22 cellular contexts compared by ENCODE assay signal in the genomic region with DNA sequence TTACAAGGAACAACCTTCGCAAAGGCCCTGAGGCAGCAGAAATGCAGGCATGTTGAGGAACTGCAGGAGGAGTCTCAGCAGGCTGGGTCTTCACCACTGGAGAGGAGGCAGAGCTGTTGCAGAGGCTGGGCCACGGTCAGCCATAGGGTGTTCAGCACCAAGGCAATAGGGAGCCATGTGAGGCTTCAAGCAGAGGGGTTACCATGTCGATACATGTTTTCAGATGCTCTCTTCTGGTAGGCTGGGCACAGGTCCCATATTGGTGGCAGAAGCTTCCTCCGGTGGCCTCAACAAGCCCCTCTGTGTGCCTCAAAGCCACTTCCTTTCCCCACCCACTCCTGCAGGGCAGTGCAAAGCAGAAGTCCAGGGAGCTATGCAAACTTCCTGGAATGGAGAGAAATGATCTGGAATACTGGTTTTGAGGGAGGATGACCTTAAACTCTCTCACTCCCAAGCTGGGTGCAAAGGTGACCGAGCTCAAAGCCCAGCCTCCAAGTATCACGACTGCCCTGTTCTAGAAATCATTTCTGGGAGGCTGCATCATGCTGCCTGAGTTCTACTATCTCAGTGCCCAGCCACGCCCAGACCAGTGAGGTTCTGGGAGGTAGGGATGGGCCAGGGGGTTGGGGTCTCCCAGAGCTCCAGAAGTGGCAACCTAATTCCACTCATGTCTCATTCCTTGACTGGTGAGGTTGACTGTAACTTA. TPM values are rescaled to one million over a fixed set of nuclear protein-coding genes. Genes with fewer than 3 reads are reported as not detected.
DNase-seq lines count a peak whose midpoint lies in the region; ATAC-seq, FAIRE-seq and TF ChIP-seq lines count a peak whose summit lies in the region.
"Had no signal": no experiment of that assay in that cellular context is flagged by ENCODE, and none has a peak within 500 bp of the region (broad histone marks: within the 10 kb centered on the region; RNA-seq: fewer than 3 reads in every experiment).

A gene with protein sequence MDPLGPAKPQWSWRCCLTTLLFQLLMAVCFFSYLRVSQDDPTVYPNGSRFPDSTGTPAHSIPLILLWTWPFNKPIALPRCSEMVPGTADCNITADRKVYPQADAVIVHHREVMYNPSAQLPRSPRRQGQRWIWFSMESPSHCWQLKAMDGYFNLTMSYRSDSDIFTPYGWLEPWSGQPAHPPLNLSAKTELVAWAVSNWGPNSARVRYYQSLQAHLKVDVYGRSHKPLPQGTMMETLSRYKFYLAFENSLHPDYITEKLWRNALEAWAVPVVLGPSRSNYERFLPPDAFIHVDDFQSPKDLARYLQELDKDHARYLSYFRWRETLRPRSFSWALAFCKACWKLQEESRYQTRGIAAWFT (minus strand): TSS at position 391 of the 706 bp plus-strand sequence. CDS start 7,135 bp downstream, outside the sequence.

- no peak within 1 kb of the TSS for H3K14ac ChIP-seq in H1 (ENCODE audit: insufficient read length)

- POLR2A ChIA-PET in A549 (lab: Yijun Ruan, JAX): interaction anchor here (2.7 kb wide), 1 partner anchor 11 kb away, joined by 22 read pairs; no protein-coding TSS in a partner anchor
- POLR2A ChIA-PET in H1 (lab: Charles Lee; ENCODE audit: partially characterized antibody): interaction anchor here (0.6 kb wide), 1 partner anchor 73 kb away, joined by 3 read pairs; no protein-coding TSS in a partner anchor
- POLR2A ChIA-PET in GM10248 (lab: Yijun Ruan, JAX): interaction anchor here (1.0 kb wide), 1 partner anchor 11 kb away, joined by 4 read pairs; no protein-coding TSS in a partner anchor

- 0 out of 2 replicates have a peak within 1 kb of the TSS, but pooled peaks have one; percentile 38 for H4K8ac ChIP-seq in H1 (ENCODE audit: extremely low read depth, insufficient read depth, low read length)

- no peak for DNase-seq in A549 (ENCODE audit: low read depth in 1 of 2, low spot score in 1 of 2)
- DNase-seq in H1 (ENCODE audit: low read depth in 1 of 2, low spot score in 2 of 2): no peak
- DNase-seq in GM10248 (ENCODE audit: extremely low spot score): no peak
- no peak for DNase-seq in activated naive CD4-positive, alpha-beta T cell treated with anti-CD3 and anti-CD28 coated beads, Interleukin-2, amount 10 ng/mL, durations not matched to agents 7 days and 5 days
- DNase-seq in T1000 (lab: John Stamatoyannopoulos, UW): no peak
- DNase-seq: activated CD4-positive, alpha-beta T cell treated with anti-CD3 and anti-CD28 coated beads, Interleukin-2, amount 50 U/mL, for 48 hours; activated gamma-delta T cell treated with Interleukin-2 at 50 U/mL for 16 hours; CD4-positive, alpha-beta T cell; mammary epithelial cell; natural killer cell; NCI-H524; stimulated activated CD4-positive, alpha-beta T cell treated with anti-CD3 and anti-CD28 coated beads, Interleukin-2, amount 100 ng/mL, for 48 hours; stimulated activated naive CD8-positive, alpha-beta T cell treated with anti-CD3 and anti-CD28 coated beads, Interleukin-15, amount 100 ng/mL, for 72 hours; upper lobe of left lung had no signal

- H3K27ac ChIP-seq in A549: peak within 1 kb of the TSS in 1 of 2 experiments; percentile 49; a peak in 1 of 6 replicates
- H3K27ac ChIP-seq in H1 (ENCODE audit: low read depth, low read length): no peak within 1 kb of the TSS
- peak within 1 kb of the TSS; percentile 77 for H3K27ac ChIP-seq in muscle layer of duodenum (ENCODE audit: low read length)
- H3K27ac ChIP-seq: prostate gland, skin epidermis, upper lobe of left lung, VCaP had no signal

- H3K18ac ChIP-seq in H1 (ENCODE audit: extremely low read depth, low read length): no peak within 1 kb of the TSS

- no peak within 1 kb of the TSS for H3K27ac Mint-ChIP-seq in activated naive CD4-positive, alpha-beta T cell treated with anti-CD3 and anti-CD28 coated beads, Interleukin-2, amount 10 ng/mL, durations not matched to agents 7 days and 5 days
- H3K27ac Mint-ChIP-seq: CD4-positive, alpha-beta T cell; natural killer cell had no signal

- H2BK15ac ChIP-seq in H1 (ENCODE audit: low read length): no peak within 1 kb of the TSS

- TF ChIP-seq POLR2A in A549 (IDR thresholded peaks at IDR 0.05; ENCODE audit: low read length): no peak
- TF ChIP-seq POLR2A in H1 (IDR thresholded peaks at IDR 0.05; ENCODE audit: control extremely low read depth in 1 of 2, low read depth in 2 of 2, low read length in 2 of 2): no peak

- no peaks in the 10 kb centered on the region for H3K23me2 ChIP-seq in H1 (ENCODE audit: low read depth, low read length)

- no peak within 1 kb of the TSS for H2BK5ac ChIP-seq in H1 (ENCODE audit: low read depth, low read length)

- no peak within 1 kb of the TSS for H3K4me2 ChIP-seq in A549
- peak within 1 kb of the TSS; percentile 57 for H3K4me2 ChIP-seq in Loucy (ENCODE audit: low read depth, low read length, poor library complexity, severe bottlenecking)
- H3K4me2 ChIP-seq in H1 (ENCODE audit: insufficient read depth in 1 of 2, low read depth in 2 of 2, low read length in 2 of 2): no peak within 1 kb of the TSS

- no peak within 1 kb of the TSS for H3K56ac ChIP-seq in H1 (replicated peaks; ENCODE audit: insufficient read length, low read depth, low read length)

- CTCF ChIA-PET in A549 (lab: Yijun Ruan, JAX): interaction anchor here (0.7 to 2.1 kb wide), 2 partner anchors 15 to 35 kb away, joined by 3 to 7 read pairs; no protein-coding TSS in a partner anchor
- CTCF ChIA-PET in H1 (lab: Charles Lee; ENCODE audit: partially characterized antibody): interaction anchor here (0.6 to 2.8 kb wide), 4 partner anchors 11 to 328 kb away, joined by 4 to 6 read pairs (median 4); no protein-coding TSS in a partner anchor
- CTCF ChIA-PET in GM10248 (lab: Yijun Ruan, JAX): interaction anchor here (1.3 to 2.2 kb wide), 2 partner anchors 10 to 35 kb away, joined by 5 to 6 read pairs; no protein-coding TSS in a partner anchor
- CTCF ChIA-PET in activated naive CD4-positive, alpha-beta T cell treated with anti-CD3 and anti-CD28 coated beads, Interleukin-2, amount 10 ng/mL, durations not matched to agents 7 days and 5 days (lab: Charles Lee): interaction anchor here (0.6 to 1.6 kb wide), 2 partner anchors 12 to 379 kb away, joined by 3 to 4 read pairs; no protein-coding TSS in a partner anchor

- H3K23ac ChIP-seq in H1 (ENCODE audit: insufficient read length): no peak within 1 kb of the TSS

- H4K5ac ChIP-seq in H1 (ENCODE audit: insufficient read length, low read depth, low read length): no peak within 1 kb of the TSS

- H3K79me2 ChIP-seq in Loucy (ENCODE audit: insufficient read depth, low read length): no peaks in the 10 kb centered on the region
- no peaks in the 10 kb centered on the region for H3K79me2 ChIP-seq in H1 (ENCODE audit: control insufficient read depth in 1 of 2, insufficient read depth in 2 of 2, low read length in 2 of 2)

- H3K9ac ChIP-seq in Loucy (ENCODE audit: low read depth, low read length, poor library complexity, severe bottlenecking) (peak within 1 kb of the TSS; percentile 64), H1 (replicated peaks in 1 of 4; ENCODE audit: extremely low read depth in 1 of 4, low read depth in 3 of 4, low read length in 3 of 4) (no peak within 1 kb of the TSS)

- no peak for TF ChIP-seq EP300 in A549 (IDR thresholded peaks at IDR 0.05)
- TF ChIP-seq EP300 in H1 (IDR thresholded peaks at IDR 0.05; ENCODE audit: borderline replicate concordance in 1 of 2, low read depth in 2 of 2, low read length in 2 of 2): no peak

- no peak within 1 kb of the TSS for H2BK12ac ChIP-seq in H1 (ENCODE audit: low read depth, low read length)

- no peak within 1 kb of the TSS for H2AK5ac ChIP-seq in H1 (ENCODE audit: low read depth, low read length)

- no peak within 1 kb of the TSS for H3K4ac ChIP-seq in H1 (replicated peaks; ENCODE audit: insufficient read length, low read depth, low read length)

- TF ChIP-seq RAD21 in A549 (conservative IDR thresholded peaks at IDR 0.05 in 1 of 2, IDR thresholded peaks at IDR 0.05 in 1 of 2): no peak
- no peak for TF ChIP-seq RAD21 in H1 (IDR thresholded peaks at IDR 0.05 in 1 of 2, conservative IDR thresholded peaks at IDR 0.05 in 1 of 2; ENCODE audit: low read depth in 2 of 2, low read length in 2 of 2)

- no peak within 1 kb of the TSS for H2BK120ac ChIP-seq in H1 (replicated peaks; ENCODE audit: low read depth, low read length)

- peaks cover 28% of the 10 kb centered on the region for H3K27me3 Mint-ChIP-seq in activated naive CD4-positive, alpha-beta T cell treated with anti-CD3 and anti-CD28 coated beads, Interleukin-2, amount 10 ng/mL, durations not matched to agents 7 days and 5 days

- FAIRE-seq in A549 (lab: Jason Lieb, UNC) (no peak), H1 (lab: Jason Lieb, UNC) (no peak)
- FAIRE-seq: endometrium had no signal

- H3K4me1 Mint-ChIP-seq in activated naive CD4-positive, alpha-beta T cell treated with anti-CD3 and anti-CD28 coated beads, Interleukin-2, amount 10 ng/mL, durations not matched to agents 7 days and 5 days: peaks cover 11% of the 10 kb centered on the region
- H3K4me1 Mint-ChIP-seq: natural killer cell had no signal

- H3K9me2 ChIP-seq in Loucy (replicated peaks; ENCODE audit: low read depth, low read length): no peaks in the 10 kb centered on the region

- H2AFZ ChIP-seq in Loucy (ENCODE audit: low read length): peak within 1 kb of the TSS; percentile 76
- no peak within 1 kb of the TSS for H2AFZ ChIP-seq in H1 (ENCODE audit: low read length)

- H3K4me1 ChIP-seq in A549: peaks cover 18% of the 10 kb centered on the region
- H3K4me1 ChIP-seq in Loucy (ENCODE audit: insufficient read depth, low read length, poor library complexity, severe bottlenecking): peaks cover 13% of the 10 kb centered on the region
- no peaks in the 10 kb centered on the region; a peak in 1 of 7 replicates for H3K4me1 ChIP-seq in H1 (replicated peaks in 1 of 4; ENCODE audit: control insufficient read depth in 3 of 4, insufficient read depth in 4 of 4, low read length in 3 of 4)
- peaks cover 0 to 6% of the 10 kb centered on the region in 2 donors for H3K4me1 ChIP-seq in muscle layer of duodenum (ENCODE audit: control insufficient read depth in 1 of 2, insufficient read depth in 2 of 2, low read length in 2 of 2)
- H3K4me1 ChIP-seq: prostate gland, upper lobe of left lung had no signal

- WGBS in A549 (ENCODE audit: missing lambda C conversion rate): 89% methylated on average over 6 of the region's 7 CpGs
- WGBS in H1 (ENCODE audit: extremely low coverage in 1 of 2, insufficient coverage in 1 of 2, insufficient read length in 1 of 2, insufficient replicate concordance in 2 of 2, low coverage in 1 of 2, low lambda C conversion rate in 2 of 2, missing lambda C conversion rate in 1 of 2), 2 experiments: 84% methylated on average over 7 of the region's 7 CpGs; no CpG with 5 or more reads in 1 of the 2 experiments

- no peaks in the 10 kb centered on the region for H3F3A ChIP-seq in Loucy (ENCODE audit: low read depth)

- H3K27me3 ChIP-seq in Loucy (ENCODE audit: insufficient read depth, low read length, poor library complexity, severe bottlenecking): no peaks in the 10 kb centered on the region
- peaks cover 0 to 3% (median 0%) of the 10 kb centered on the region in 4 experiments; a peak in 3 of 7 replicates for H3K27me3 ChIP-seq in H1 (replicated peaks in 1 of 4; ENCODE audit: control insufficient read depth in 3 of 4, extremely low read depth in 1 of 4, insufficient read depth in 3 of 4, low read length in 3 of 4)
- H3K27me3 ChIP-seq in muscle layer of duodenum (ENCODE audit: low read depth, low read length): no peaks in the 10 kb centered on the region
- H3K27me3 ChIP-seq: upper lobe of left lung had no signal

- no peaks in the 10 kb centered on the region for H3K9me3 ChIP-seq in A549
- no peaks in the 10 kb centered on the region for H3K9me3 ChIP-seq in Loucy (ENCODE audit: insufficient read depth, low read depth, low read length)
- no peaks in the 10 kb centered on the region for H3K9me3 ChIP-seq in H1 (ENCODE audit: insufficient read depth in 2 of 2, low read depth in 1 of 2, low read length in 1 of 2)
- H3K9me3 ChIP-seq in muscle layer of duodenum (ENCODE audit: control insufficient read depth in 1 of 2, low read length in 2 of 2): no peaks in the 10 kb centered on the region
- H3K9me3 ChIP-seq: prostate gland, upper lobe of left lung had no signal

- no peak within 1 kb of the TSS for H2BK20ac ChIP-seq in H1 (ENCODE audit: low read length)

- H3K9me3 Mint-ChIP-seq in activated naive CD4-positive, alpha-beta T cell treated with anti-CD3 and anti-CD28 coated beads, Interleukin-2, amount 10 ng/mL, durations not matched to agents 7 days and 5 days: no peaks in the 10 kb centered on the region
- H3K9me3 Mint-ChIP-seq: CD4-positive, alpha-beta T cell; natural killer cell; stimulated activated naive CD8-positive, alpha-beta T cell treated with anti-CD3 and anti-CD28 coated beads, Interleukin-15, amount 100 ng/mL, for 72 hours had no signal

- H3K79me1 ChIP-seq in H1 (ENCODE audit: low read depth, low read length): no peaks in the 10 kb centered on the region

- H4K20me1 ChIP-seq in Loucy (ENCODE audit: insufficient read depth, low read length, poor library complexity, severe bottlenecking) (no peaks in the 10 kb centered on the region), H1 (replicated peaks in 1 of 2; ENCODE audit: control insufficient read depth in 1 of 2, insufficient read depth in 2 of 2, low read length in 2 of 2) (no peaks in the 10 kb centered on the region)

- TF ChIP-seq CTCF in A549 (IDR thresholded peaks at IDR 0.05) (no peak), Loucy (conservative IDR thresholded peaks at IDR 0.05; ENCODE audit: low read length) (no peak), H1 (IDR thresholded peaks at IDR 0.05; ENCODE audit: control extremely low read depth in 1 of 3, insufficient read depth in 1 of 3, low read depth in 1 of 3, low read length in 3 of 3) (no peak), GM10248 (IDR thresholded peaks at IDR 0.05; ENCODE audit: control extremely low read depth, extremely low read depth, low read depth, missing control alignments) (no peak)

- no peak within 1 kb of the TSS for H3K4me3 Mint-ChIP-seq in activated naive CD4-positive, alpha-beta T cell treated with anti-CD3 and anti-CD28 coated beads, Interleukin-2, amount 10 ng/mL, durations not matched to agents 7 days and 5 days
- H3K4me3 Mint-ChIP-seq: CD4-positive, alpha-beta T cell; natural killer cell had no signal

- H4K91ac ChIP-seq in H1 (replicated peaks; ENCODE audit: insufficient read length, low read length): no peak within 1 kb of the TSS

- H3K4me3 ChIP-seq in A549 (no peak within 1 kb of the TSS), Loucy (ENCODE audit: low read length, poor library complexity, severe bottlenecking) (no peak within 1 kb of the TSS), H1 (ENCODE audit: extremely low read depth in 1 of 4, insufficient read depth in 2 of 4, low read depth in 3 of 4, low read length in 4 of 4) (no peak within 1 kb of the TSS), muscle layer of duodenum (ENCODE audit: low read depth in 1 of 2, low read length in 2 of 2) (peak within 1 kb of the TSS in 1 of 2 donors; percentile 48)
- H3K4me3 ChIP-seq: prostate gland, skin epidermis, upper lobe of left lung had no signal

- H3K36me3 ChIP-seq in Loucy (ENCODE audit: insufficient read depth, low read length) (no peaks in the 10 kb centered on the region), H1 (ENCODE audit: control insufficient read depth in 2 of 4, insufficient read depth in 4 of 4, low read length in 3 of 4) (no peaks in the 10 kb centered on the region), muscle layer of duodenum (ENCODE audit: control insufficient read depth in 1 of 2, insufficient read depth in 2 of 2, low read length in 2 of 2) (no peaks in the 10 kb centered on the region)
- H3K36me3 ChIP-seq: prostate gland, upper lobe of left lung had no signal

- no peaks in the 10 kb centered on the region for H3K36me3 Mint-ChIP-seq in activated naive CD4-positive, alpha-beta T cell treated with anti-CD3 and anti-CD28 coated beads, Interleukin-2, amount 10 ng/mL, durations not matched to agents 7 days and 5 days
- H3K36me3 Mint-ChIP-seq: natural killer cell had no signal

- ATAC-seq in A549: peak; percentile 44 to 51; a peak in 2 of 6 replicates
- ATAC-seq in HG03457 (IDR thresholded peaks at IDR 0.05; ENCODE audit: unreplicated experiment): no peak
- ATAC-seq: natural killer cell; stimulated activated naive CD8-positive, alpha-beta T cell treated with anti-CD3 and anti-CD28 coated beads, Interleukin-15, amount 100 ng/mL, for 72 hours had no signal

RNA-seq across cellular contexts. Expression of the gene that starts here (rescaled TPM):
- polyA plus RNA-seq in A549 (2011; rRNA removed) (0.12 TPM in 1 of 2 replicates, not detected in the other), A549 (2017; fragmentation: RNase III; extraction: RNeasy Plus Mini Kit Qiagen cat#74134 plus additional on column Dnase treatment) (not detected in 3 replicates), H1 (2011; rRNA removed) (not detected in 2 replicates)
- polyA plus RNA-seq in A549 (2012; cell fraction: cytosol; rRNA removed): 0.03 and 0.05 TPM in 2 replicates
- not detected in 2 replicates for polyA plus RNA-seq in A549 (2012; cell fraction: nucleus; rRNA removed)
- polyA minus RNA-seq in A549 (2011; rRNA and poly(A)+ RNA removed): not detected in 2 replicates
- not detected in 2 replicates for total RNA-seq in H1 (2021; fragmentation: NEBNext Ultra II Directional; extraction: Animal tissue kit (Norgen Biotek cat#: 25700))
- polyA plus RNA-seq in H1 (2011; cell fraction: cytosol; rRNA removed): not detected
- not detected for polyA plus RNA-seq in H1 (2011; cell fraction: nucleus; rRNA removed)
- polyA plus RNA-seq in H1 (2012, experiment 1 of 2): 0.08 TPM in 1 of 4 replicates, not detected in the others
- polyA plus RNA-seq in H1 (2012, experiment 2 of 2): not detected
- 0.02 TPM for polyA plus RNA-seq in H1 (2013, experiment 1 of 2)
- polyA plus RNA-seq in H1 (2013, experiment 2 of 2): not detected
- polyA minus RNA-seq in H1 (2011; rRNA and poly(A)+ RNA removed): not detected in 2 replicates
- polyA minus RNA-seq in H1 (2011; cell fraction: cytosol; rRNA and poly(A)+ RNA removed): not detected
- polyA minus RNA-seq in H1 (2011; cell fraction: nucleus; rRNA and poly(A)+ RNA removed): not detected
- total RNA-seq: LHCN-M2 had no signal
- polyA plus RNA-seq: mammary epithelial cell had no signal

Comparison
In these comparisons a context has a peak if more than half of its experiments do, and no peak if none do; other contexts are left out.
1. Peak in ATAC-seq in A549; RNA of the gene not detected or under 1 TPM.